18 cellular contexts compared by ENCODE assay signal in genomic region chr11:78460468-78460867, GRCh38. TPM values are rescaled to one million over a fixed set of nuclear protein-coding genes. Genes with fewer than 3 reads are reported as not detected.
A peak's percentile ranks its signal among the peaks of the same experiment; 100 is the strongest.
DNase-seq lines count a peak whose midpoint lies in the region; ATAC-seq, FAIRE-seq and TF ChIP-seq lines count a peak whose summit lies in the region.
"Had no signal": no experiment of that assay in that cellular context is flagged by ENCODE, and none has a peak within 500 bp of the region (broad histone marks: within the 10 kb centered on the region; RNA-seq: fewer than 3 reads in every experiment).

No MANE protein-coding gene starts in this region.

- CTCF ChIA-PET in IMR-90 (lab: Yijun Ruan, JAX), result no interaction called here

- H3K23ac ChIP-seq in IMR-90 (ENCODE audit: low read depth, low read length) (no peak overlapping the region), mesenchymal stem cell (ENCODE audit: low read length in 2 of 2) (no peak overlapping the region)

- TF ChIP-seq CTCF in GM13976 (IDR thresholded peaks at IDR 0.05; ENCODE audit: borderline replicate concordance, control extremely low read depth, extremely low read depth, insufficient read depth, missing control alignments) (no peak), IMR-90 (conservative IDR thresholded peaks at IDR 0.05; ENCODE audit: low read depth, low read length) (no peak), brain microvascular endothelial cell (IDR thresholded peaks at IDR 0.05; ENCODE audit: low read depth, low read length, missing control alignments) (no peak)

- H3K14ac ChIP-seq in IMR-90 (replicated peaks; ENCODE audit: low read depth, low read length) (no peak overlapping the region), mesenchymal stem cell (ENCODE audit: low read length in 2 of 2) (no peak overlapping the region)

- H2AK9ac ChIP-seq in IMR-90 (replicated peaks; ENCODE audit: low read depth, low read length, poor library complexity), result no peak overlapping the region

- H4K5ac ChIP-seq in IMR-90 (ENCODE audit: low read depth, low read length), result no peak overlapping the region

- dilution Hi-C loops in IMR-90 (cut with HindIII; ENCODE audit: low sequenced_read_pairs, unreplicated experiment), result no loop called here

- no peak overlapping the region for H2AK5ac ChIP-seq in IMR-90 (ENCODE audit: low read depth, low read length)
- H2AK5ac ChIP-seq in mesenchymal stem cell (ENCODE audit: low read length, severe bottlenecking), result no peak overlapping the region

- H3K27me3 ChIP-seq in IMR-90 (ENCODE audit: control insufficient read depth, insufficient read depth, low read length) (no peaks in the 10 kb centered on the region), brain microvascular endothelial cell (replicated peaks) (no peaks in the 10 kb centered on the region), mesenchymal stem cell (ENCODE audit: control insufficient read depth in 1 of 2, insufficient read depth in 1 of 2, low read length in 2 of 2) (no peaks in the 10 kb centered on the region)
- H3K27me3 ChIP-seq: adrenal gland had no signal

- H3K27ac ChIP-seq in IMR-90 (ENCODE audit: insufficient read depth, low read length), result no peak overlapping the region
- H3K27ac ChIP-seq in brain microvascular endothelial cell, result no peak overlapping the region
- no peak overlapping the region for H3K27ac ChIP-seq in mesenchymal stem cell (ENCODE audit: low read length, poor library complexity, severe bottlenecking)
- H3K27ac ChIP-seq: adrenal gland had no signal

- no peaks in the 10 kb centered on the region for H3K9me3 Mint-ChIP-seq in activated T-cell treated with anti-CD3 and anti-CD28 coated beads, Interleukin-2, amount 50 U/mL, for 24 hours
- H3K9me3 Mint-ChIP-seq: CD4-positive, alpha-beta T cell had no signal

- no peak for FAIRE-seq in urothelium cell line (lab: Jason Lieb, UNC)
- FAIRE-seq: RCC 7860 had no signal

- DNase-seq in GM13976 (ENCODE audit: low spot score) (peak; percentile 24), IMR-90 (peak; percentile 71), brain microvascular endothelial cell (peak; percentile 48), renal cortical epithelial cell (ENCODE audit: low read depth) (peak; percentile 4), urothelium cell line (ENCODE audit: low spot score) (no peak), NCI-H748 (lab: John Stamatoyannopoulos, UW; ENCODE audit: unreplicated experiment) (no peak), mesenchymal stem cell (no peak)
- DNase-seq in activated T-cell treated with anti-CD3 and anti-CD28 coated beads, Interleukin-2, amount 50 U/mL, for 24 hours, result no peak
- DNase-seq: activated CD4-positive, alpha-beta T cell treated with anti-CD3 and anti-CD28 coated beads for 1 hour; adrenal gland; CD4-positive, alpha-beta T cell; foreskin melanocyte; GDM1; KBM-7; NCI-H146; NCI-H524 had no signal

- peaks cover 5% of the 10 kb centered on the region; the same call in 1 of the 2 replicates for H3K36me3 ChIP-seq in IMR-90 (ENCODE audit: control insufficient read depth, insufficient read depth, low read length)
- no peaks in the 10 kb centered on the region for H3K36me3 ChIP-seq in brain microvascular endothelial cell (replicated peaks)
- H3K36me3 ChIP-seq in mesenchymal stem cell (ENCODE audit: control insufficient read depth in 1 of 2, insufficient read depth in 2 of 2, low read depth in 1 of 2, low read length in 2 of 2), result peaks cover 7 to 19% of the 10 kb centered on the region in 2 experiments
- H3K36me3 ChIP-seq: adrenal gland had no signal

- BruUV-seq in IMR-90 (replicated peaks; lab: Mats Ljungman, UMichigan), result no TSS peak

- peak; percentile 73 for ATAC-seq in IMR-90 (ENCODE audit: low read depth)

- H3K4me3 ChIP-seq in IMR-90 (ENCODE audit: insufficient read depth, low read depth, low read length) (no peak overlapping the region), brain microvascular endothelial cell (ENCODE audit: low read depth, low read length) (no peak overlapping the region), mesenchymal stem cell (ENCODE audit: insufficient read depth in 1 of 2, low read depth in 1 of 2, low read length in 2 of 2) (no peak overlapping the region)
- H3K4me3 ChIP-seq: adrenal gland had no signal

- no peak overlapping the region for H2BK120ac ChIP-seq in IMR-90 (ENCODE audit: low read depth, low read length)
- H2BK120ac ChIP-seq in mesenchymal stem cell (ENCODE audit: low read depth, low read length), result no peak overlapping the region

- no peak overlapping the region for H3K27ac Mint-ChIP-seq in activated T-cell treated with anti-CD3 and anti-CD28 coated beads, Interleukin-2, amount 50 U/mL, for 24 hours
- H3K27ac Mint-ChIP-seq: CD4-positive, alpha-beta T cell; dendritic cell treated with granulocyte-macrophage colony-stimulating factor and Interleukin-4, amounts not matched to agents 40 ng/mL and 50 ng/mL, for 4 days had no signal

- WGBS in IMR-90 (ENCODE audit: extremely low coverage in 2 of 2, insufficient read length in 1 of 2), 2 experiments, result 71 to 100% methylated on average over 1 of the region's 1 CpG
- 84% methylated on average over 1 of the region's 1 CpG for WGBS in mesenchymal stem cell

- H3K4me1 Mint-ChIP-seq in activated T-cell treated with anti-CD3 and anti-CD28 coated beads, Interleukin-2, amount 50 U/mL, for 24 hours (ENCODE audit: low read depth), result peaks cover 22% of the 10 kb centered on the region

- no peaks in the 10 kb centered on the region for H3K79me1 ChIP-seq in IMR-90 (ENCODE audit: low read depth in 1 of 2, low read length in 2 of 2)
- no peaks in the 10 kb centered on the region for H3K79me1 ChIP-seq in mesenchymal stem cell (replicated peaks; ENCODE audit: low read length, poor library complexity, severe bottlenecking)

- H3K4me2 ChIP-seq in IMR-90 (ENCODE audit: low read depth, low read length) (no peak overlapping the region), mesenchymal stem cell (ENCODE audit: low read length, poor library complexity, severe bottlenecking) (no peak overlapping the region)

- peaks cover 79% of the 10 kb centered on the region for H3K36me3 Mint-ChIP-seq in activated T-cell treated with anti-CD3 and anti-CD28 coated beads, Interleukin-2, amount 50 U/mL, for 24 hours (ENCODE audit: low read depth)

- H2BK5ac ChIP-seq in IMR-90 (ENCODE audit: low read depth, low read length, poor library complexity, severe bottlenecking), result no peak overlapping the region
- H2BK5ac ChIP-seq in mesenchymal stem cell (ENCODE audit: low read depth, low read length, poor library complexity, severe bottlenecking), result no peak overlapping the region

- no peak overlapping the region for H2AFZ ChIP-seq in IMR-90 (replicated peaks; ENCODE audit: low read length, poor library complexity)
- H2AFZ ChIP-seq in mesenchymal stem cell (ENCODE audit: low read depth, low read length), result no peak overlapping the region

- H3K56ac ChIP-seq in IMR-90 (ENCODE audit: extremely low read depth, insufficient read depth, low read length), result no peak overlapping the region

- in situ Hi-C loops in GM13976 (cut with MboI; ENCODE audit: low sequenced_read_pairs, unreplicated experiment) (no loop called here), IMR-90 (cut with MboI; ENCODE audit: low sequenced_read_pairs) (no loop called here), brain microvascular endothelial cell (cut with HindIII; ENCODE audit: low pct_ligation_motif_present, low sequenced_read_pairs) (no loop called here)

- H3K4ac ChIP-seq in IMR-90 (ENCODE audit: low read depth, low read length) (no peak overlapping the region), mesenchymal stem cell (ENCODE audit: low read depth in 1 of 2, low read length in 2 of 2) (no peak overlapping the region)

- no peak overlapping the region for H2BK12ac ChIP-seq in mesenchymal stem cell (ENCODE audit: low read length in 2 of 2)

- H3K18ac ChIP-seq in IMR-90 (ENCODE audit: low read depth, low read length), result no peak overlapping the region
- H3K18ac ChIP-seq in mesenchymal stem cell (ENCODE audit: low read depth in 1 of 2, low read length in 2 of 2), result no peak overlapping the region

- H3K9me3 ChIP-seq in IMR-90 (ENCODE audit: control insufficient read depth, insufficient read depth, low read length) (no peaks in the 10 kb centered on the region), mesenchymal stem cell (ENCODE audit: control insufficient read depth, low read length) (no peaks in the 10 kb centered on the region)
- H3K9me3 ChIP-seq: adrenal gland had no signal

- H2BK15ac ChIP-seq in IMR-90 (ENCODE audit: low read depth, low read length) (no peak overlapping the region), mesenchymal stem cell (ENCODE audit: low read depth, poor library complexity, severe bottlenecking) (no peak overlapping the region)

- no peaks in the 10 kb centered on the region for H4K20me1 ChIP-seq in IMR-90 (ENCODE audit: insufficient read depth, low read length)

- no peak for TF ChIP-seq POLR2A in IMR-90 (IDR thresholded peaks at IDR 0.05; ENCODE audit: low read depth, low read length)

- POLR2A ChIA-PET in IMR-90 (lab: Charles Lee; ENCODE audit: unreplicated experiment), result no interaction called here

- H3K9ac ChIP-seq in IMR-90 (ENCODE audit: low read depth, low read length), result no peak overlapping the region
- H3K9ac ChIP-seq in mesenchymal stem cell (ENCODE audit: low read length), result no peak overlapping the region

- no peak overlapping the region for H3K4me3 Mint-ChIP-seq in activated T-cell treated with anti-CD3 and anti-CD28 coated beads, Interleukin-2, amount 50 U/mL, for 24 hours
- H3K4me3 Mint-ChIP-seq: CD4-positive, alpha-beta T cell; dendritic cell treated with granulocyte-macrophage colony-stimulating factor and Interleukin-4, amounts not matched to agents 40 ng/mL and 50 ng/mL, for 4 days had no signal

- H2BK20ac ChIP-seq in IMR-90 (ENCODE audit: low read depth, low read length), result no peak overlapping the region

- H3K9me1 ChIP-seq in IMR-90 (ENCODE audit: insufficient read depth, low read length), result no peaks in the 10 kb centered on the region; the same call in 1 of the 2 replicates

- H3K27me3 Mint-ChIP-seq in activated T-cell treated with anti-CD3 and anti-CD28 coated beads, Interleukin-2, amount 50 U/mL, for 24 hours, result no peaks in the 10 kb centered on the region
- H3K27me3 Mint-ChIP-seq: CD4-positive, alpha-beta T cell; dendritic cell treated with granulocyte-macrophage colony-stimulating factor and Interleukin-4, amounts not matched to agents 40 ng/mL and 50 ng/mL, for 4 days had no signal

- TF ChIP-seq RAD21 in IMR-90 (IDR thresholded peaks at IDR 0.05; ENCODE audit: low read length), result no peak

- H3K4me1 ChIP-seq in IMR-90 (ENCODE audit: control insufficient read depth, insufficient read depth, low read length) (no peaks in the 10 kb centered on the region), mesenchymal stem cell (ENCODE audit: control insufficient read depth, insufficient read depth, low read depth, low read length) (no peaks in the 10 kb centered on the region)
- H3K4me1 ChIP-seq: adrenal gland had no signal

- H4K8ac ChIP-seq in IMR-90 (ENCODE audit: low read depth in 2 of 2, low read length in 2 of 2) (no peak overlapping the region), mesenchymal stem cell (ENCODE audit: low read length) (no peak overlapping the region)

- H4K91ac ChIP-seq in IMR-90 (ENCODE audit: insufficient read depth, low read depth, low read length), result no peak overlapping the region
- H4K91ac ChIP-seq in mesenchymal stem cell (ENCODE audit: low read length), result no peak overlapping the region

- intact Hi-C loops in IMR-90 (cut with micrococcal nuclease), result no loop called here

RNA-seq across cellular contexts. Expression of gene GAB2, which starts 42.8 kb away (rescaled TPM):
- total RNA-seq in IMR-90 (2012; rRNA removed) (5.6 and 5.9 TPM in 2 replicates), renal cortical epithelial cell (10.6 and 11.0 TPM in 2 replicates)
- 3.2 and 3.3 TPM in 2 replicates for polyA plus RNA-seq in IMR-90 (2012; rRNA removed)
- 2.8 and 3.4 TPM in 2 replicates for polyA plus RNA-seq in IMR-90 (2012; cell fraction: cytosol; rRNA removed)
- 4.3 and 7.5 TPM in 2 replicates for polyA plus RNA-seq in IMR-90 (2012; cell fraction: nucleus; rRNA removed; ENCODE audit: low replicate concordance)
- polyA plus RNA-seq in mesenchymal stem cell (2013, experiment 1 of 2), result 9.8 TPM
- 9.2 TPM for polyA plus RNA-seq in mesenchymal stem cell (2013, experiment 2 of 2)

Comparison
In these comparisons a context has a peak if more than half of its experiments do, and no peak if none do; other contexts are left out.
1. DNase-seq: peak in GM13976 (single experiment), IMR-90 (single experiment), brain microvascular endothelial cell (single experiment) and renal cortical epithelial cell (single experiment); none in activated T-cell treated with anti-CD3 and anti-CD28 coated beads, Interleukin-2, amount 50 U/mL, for 24 hours (single experiment), urothelium cell line (single experiment), NCI-H748 (single experiment) and mesenchymal stem cell (single experiment).